23 cellular contexts compared by ENCODE assay signal in the genomic region with DNA sequence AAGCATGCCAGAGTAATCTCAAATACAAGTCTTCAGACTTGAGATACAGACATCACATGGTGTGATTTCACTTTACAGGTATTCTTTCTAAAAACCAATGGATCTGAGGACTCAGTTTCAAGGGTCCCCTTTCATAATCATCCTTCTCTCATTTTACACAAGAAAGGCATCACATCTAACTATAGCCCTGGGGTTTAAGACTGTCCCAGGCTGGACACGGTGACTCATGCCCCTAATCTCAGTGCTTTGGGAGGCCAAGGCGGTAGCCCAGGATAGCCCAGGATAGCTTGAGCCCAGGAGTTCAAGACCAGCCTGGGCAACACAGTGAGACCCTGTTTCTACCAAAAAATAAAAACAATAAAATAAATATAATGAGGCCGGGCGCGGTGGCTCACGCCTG. TPM values are rescaled to one million over a fixed set of nuclear protein-coding genes. Genes with fewer than 3 reads are reported as not detected.
DNase-seq lines count a peak whose midpoint lies in the region; ATAC-seq and TF ChIP-seq lines count a peak whose summit lies in the region.
"Had no signal": no experiment of that assay in that cellular context is flagged by ENCODE, and none has a peak within 500 bp of the region (broad histone marks: within the 10 kb centered on the region; RNA-seq: fewer than 3 reads in every experiment).

No MANE protein-coding gene starts in this region.

- peak overlapping the region; percentile 79 for H3K27ac ChIP-seq in smooth muscle cell (ENCODE audit: low read depth)
- no peak overlapping the region for H3K27ac ChIP-seq in CD4-positive, alpha-beta T cell (ENCODE audit: low read depth, low read length)
- H3K27ac ChIP-seq: A549 had no signal

- peaks cover under 1% of the 10 kb centered on the region for H3K79me2 ChIP-seq in smooth muscle cell (ENCODE audit: low read depth)

- no peaks in the 10 kb centered on the region for H3K4me1 ChIP-seq in smooth muscle cell (ENCODE audit: low read depth)
- H3K4me1 ChIP-seq: A549 had no signal

- 88% methylated on average over 6 of the region's 6 CpGs for WGBS in smooth muscle cell (ENCODE audit: low lambda C conversion rate)

- H4K20me1 ChIP-seq in smooth muscle cell (ENCODE audit: low read depth), result peaks cover 15% of the 10 kb centered on the region

- CTCF ChIA-PET in CD4-positive, alpha-beta T cell (lab: Charles Lee), result no interaction called here

- H3K9me3 ChIP-seq in T-helper 17 cell (ENCODE audit: control insufficient read depth, low read length, poor library complexity, severe bottlenecking) (no peaks in the 10 kb centered on the region), smooth muscle cell (replicated peaks; ENCODE audit: low read depth) (no peaks in the 10 kb centered on the region)
- no peaks in the 10 kb centered on the region for H3K9me3 ChIP-seq in CD4-positive, alpha-beta T cell (ENCODE audit: control insufficient read depth, low read length)
- H3K9me3 ChIP-seq: A549 had no signal

- H2AFZ ChIP-seq in smooth muscle cell (ENCODE audit: low read depth), result no peak overlapping the region

- H3K36me3 Mint-ChIP-seq in T-helper 17 cell (ENCODE audit: low read depth), result peaks cover 14% of the 10 kb centered on the region
- H3K36me3 Mint-ChIP-seq in CD4-positive, alpha-beta T cell (ENCODE audit: low read depth), result peaks cover 84% of the 10 kb centered on the region

- H3K27ac Mint-ChIP-seq in T-helper 17 cell, result peak overlapping the region; percentile 69
- no peak overlapping the region for H3K27ac Mint-ChIP-seq in CD4-positive, alpha-beta T cell
- H3K27ac Mint-ChIP-seq: IgD-negative memory B cell had no signal

- no peaks in the 10 kb centered on the region for H3K27me3 ChIP-seq in smooth muscle cell (ENCODE audit: low read depth)
- H3K27me3 ChIP-seq in CD4-positive, alpha-beta T cell (ENCODE audit: control insufficient read depth, insufficient read depth, low read length), result no peaks in the 10 kb centered on the region

- peak; percentile 24 for DNase-seq in ELR (ENCODE audit: low read depth)
- DNase-seq in T-helper 17 cell, result no peak
- peak; percentile 53 for DNase-seq in iris pigment epithelial cell (ENCODE audit: low read depth)
- no peak for DNase-seq in smooth muscle cell (lab: John Stamatoyannopoulos, UW; ENCODE audit: unreplicated experiment)
- DNase-seq in stimulated activated CD4-positive, alpha-beta T cell treated with anti-CD3 and anti-CD28 coated beads, Interleukin-4, amount 100 ng/mL, for 24 hours, result no peak
- DNase-seq in CD4-positive, alpha-beta T cell, result no peak
- DNase-seq: COR-L47, DMS79, Karpas-422, NCI-H1417, NCI-H1694 treated with DMSO at 0.1 percent for 48 hours, NCI-H2081 treated with DMSO at 0.1 percent for 48 hours, NCI-H2171 treated with DMSO at 0.1 percent for 48 hours, NCI-H446, NCI-H526 treated with DMSO at 0.1 percent for 48 hours, OCI-M1, Right ventricle myocardium superior had no signal

- peaks cover 4% of the 10 kb centered on the region for H3F3A ChIP-seq in smooth muscle cell (ENCODE audit: low read depth)

- no peaks in the 10 kb centered on the region for H3K27me3 Mint-ChIP-seq in T-helper 17 cell
- H3K27me3 Mint-ChIP-seq in CD4-positive, alpha-beta T cell, result no peaks in the 10 kb centered on the region
- H3K27me3 Mint-ChIP-seq: B cell, IgD-negative memory B cell had no signal

- H3K4me1 Mint-ChIP-seq in T-helper 17 cell, result peaks cover 5% of the 10 kb centered on the region
- no peaks in the 10 kb centered on the region for H3K4me1 Mint-ChIP-seq in CD4-positive, alpha-beta T cell (ENCODE audit: low read depth)
- H3K4me1 Mint-ChIP-seq: B cell, IgD-negative memory B cell had no signal

- peaks cover 36% of the 10 kb centered on the region for H3K36me3 ChIP-seq in smooth muscle cell (ENCODE audit: low read depth)

- no peak for TF ChIP-seq CTCF in smooth muscle cell (IDR thresholded peaks at IDR 0.05; ENCODE audit: borderline replicate concordance, insufficient read depth, poor library complexity, severe bottlenecking)
- TF ChIP-seq CTCF in CD4-positive, alpha-beta T cell (IDR thresholded peaks at IDR 0.05), result no peak

- H3K4me3 ChIP-seq in smooth muscle cell, result no peak overlapping the region
- H3K4me3 ChIP-seq: A549 had no signal

- H3K4me2 ChIP-seq in smooth muscle cell, result no peak overlapping the region
- H3K4me2 ChIP-seq: A549 had no signal

- intact Hi-C loops in CD4-positive, alpha-beta T cell (cut with DNase I, micrococcal nuclease), result no loop called here

- POLR2A ChIA-PET in CD4-positive, alpha-beta T cell (lab: Charles Lee), result no interaction called here

- H3K9me3 Mint-ChIP-seq in CD4-positive, alpha-beta T cell, result no peaks in the 10 kb centered on the region
- H3K9me3 Mint-ChIP-seq: IgD-negative memory B cell had no signal

- H3K4me3 Mint-ChIP-seq in T-helper 17 cell, result no peak overlapping the region
- H3K4me3 Mint-ChIP-seq in CD4-positive, alpha-beta T cell, result no peak overlapping the region
- H3K4me3 Mint-ChIP-seq: B cell, CD14-positive monocyte, IgD-negative memory B cell had no signal

- ATAC-seq in T-helper 17 cell, result no peak
- no peak for ATAC-seq in GM21576 (IDR thresholded peaks at IDR 0.05; ENCODE audit: unreplicated experiment)
- ATAC-seq in CD4-positive, alpha-beta T cell (ENCODE audit: poor library complexity), result no peak
- ATAC-seq: HCT116 had no signal

- H3K9ac ChIP-seq in smooth muscle cell (ENCODE audit: low read depth), result no peak overlapping the region

RNA-seq across cellular contexts. Expression of gene UBP1, which starts 36.4 kb away (rescaled TPM):
- total RNA-seq in T-helper 17 cell (10 to 100 TPM; 76.5 to 80.1 TPM), smooth muscle cell (50.9 and 69.6 TPM in 2 replicates)
- polyA plus RNA-seq in smooth muscle cell, result 18.4 and 22.1 TPM in 2 replicates
- total RNA-seq in CD4-positive, alpha-beta T cell, result 10 to 100 TPM; 59.5 to 61.6 TPM

Comparison
In these comparisons a context has a peak if more than half of its experiments do, and no peak if none do; other contexts are left out.
1. DNase-seq: peak in ELR (single experiment) and iris pigment epithelial cell (single experiment); none in T-helper 17 cell (0 of 3), smooth muscle cell (single experiment), stimulated activated CD4-positive, alpha-beta T cell treated with anti-CD3 and anti-CD28 coated beads, Interleukin-4, amount 100 ng/mL, for 24 hours (single experiment) and CD4-positive, alpha-beta T cell (0 of 10).